8 cellular contexts compared by ENCODE assay signal in the genomic region with DNA sequence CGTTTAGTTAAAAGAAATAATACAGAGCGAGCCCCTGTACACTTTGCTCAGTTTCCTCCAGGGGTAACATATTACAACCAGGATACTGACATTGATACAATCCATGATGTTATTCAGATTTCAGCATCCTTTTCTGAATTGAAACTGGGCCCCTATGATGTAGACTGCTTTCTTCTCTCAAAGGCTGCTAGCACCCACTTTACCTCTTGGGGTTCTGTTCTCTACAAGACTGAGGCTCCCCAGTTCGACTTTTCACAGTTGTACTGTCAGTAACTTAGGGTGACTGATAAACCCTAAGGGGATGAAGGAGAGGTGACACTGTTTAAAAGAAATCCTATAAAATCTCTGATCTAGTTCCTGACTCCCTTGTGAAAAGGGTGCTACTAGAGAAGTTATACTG. TPM values are rescaled to one million over a fixed set of nuclear protein-coding genes. Genes with fewer than 3 reads are reported as not detected.
DNase-seq lines count a peak whose midpoint lies in the region; ATAC-seq and TF ChIP-seq lines count a peak whose summit lies in the region.

No MANE protein-coding gene starts in this region.

- peaks cover 5% of the 10 kb centered on the region for H3F3A ChIP-seq in smooth muscle cell (ENCODE audit: low read depth)

- peaks cover 5% of the 10 kb centered on the region; the same call in 1 of the 2 replicates for H3K4me1 ChIP-seq in HAP-1
- peaks cover 9% of the 10 kb centered on the region for H3K4me1 ChIP-seq in smooth muscle cell (ENCODE audit: low read depth)

- peaks cover 7% of the 10 kb centered on the region for H3K79me2 ChIP-seq in smooth muscle cell (ENCODE audit: low read depth)

- H3K27me3 ChIP-seq in HAP-1 (ENCODE audit: low read depth) (no peaks in the 10 kb centered on the region), smooth muscle cell (ENCODE audit: low read depth) (no peaks in the 10 kb centered on the region)

- peak overlapping the region; percentile 98 for H3K4me2 ChIP-seq in smooth muscle cell

- ATAC-seq in GM18519 (IDR thresholded peaks at IDR 0.05; ENCODE audit: low FRiP score, unreplicated experiment) (no peak), omental fat pad (ENCODE audit: low FRiP score) (no peak)

- 73% methylated on average over 3 of the region's 3 CpGs for WGBS in smooth muscle cell (ENCODE audit: low lambda C conversion rate)

- peak overlapping the region; percentile 98 for H2AFZ ChIP-seq in smooth muscle cell (ENCODE audit: low read depth)

- H3K27ac ChIP-seq in SK-N-MC (no peak overlapping the region), smooth muscle cell (ENCODE audit: low read depth) (peak overlapping the region; percentile 87)

- DNase-seq in HAP-1 (ENCODE audit: low spot score in 2 of 2) (no peak), SK-N-MC (ENCODE audit: low read depth, low spot score) (no peak), foreskin fibroblast (no peak), smooth muscle cell (lab: John Stamatoyannopoulos, UW; ENCODE audit: unreplicated experiment) (no peak), omental fat pad (ENCODE audit: low spot score) (no peak), foreskin melanocyte (no peak)
- no peak for DNase-seq in stimulated activated naive CD4-positive, alpha-beta T cell treated with Interleukin-2 at 50 U/mL for 16 hours (lab: John Stamatoyannopoulos, UW)

- H4K20me1 ChIP-seq in smooth muscle cell (ENCODE audit: low read depth) = no peaks in the 10 kb centered on the region

- in situ Hi-C loops in HAP-1 (cut with MboI; ENCODE audit: low sequenced_read_pairs) = no loop called here

- peaks cover 16% of the 10 kb centered on the region for H3K36me3 ChIP-seq in HAP-1 (replicated peaks)
- peaks cover 12% of the 10 kb centered on the region for H3K36me3 ChIP-seq in SK-N-MC (ENCODE audit: insufficient read depth, low read length)
- no peaks in the 10 kb centered on the region for H3K36me3 ChIP-seq in smooth muscle cell (ENCODE audit: low read depth)

- H3K9me3 ChIP-seq in HAP-1 = no peaks in the 10 kb centered on the region
- H3K9me3 ChIP-seq in SK-N-MC (ENCODE audit: low read depth, low read length) = no peaks in the 10 kb centered on the region
- H3K9me3 ChIP-seq in smooth muscle cell (replicated peaks; ENCODE audit: low read depth) = no peaks in the 10 kb centered on the region

- H3K4me3 ChIP-seq in HAP-1 (peak overlapping the region; percentile 96), SK-N-MC (peak overlapping the region; percentile 88), foreskin fibroblast (ENCODE audit: low read depth in 1 of 2, low read length in 2 of 2) (peak overlapping the region; percentile 90 to 98), smooth muscle cell (peak overlapping the region; percentile 79)

- no peak for TF ChIP-seq CTCF in foreskin fibroblast (IDR thresholded peaks at IDR 0.05; ENCODE audit: low read depth, low read length)
- no peak for TF ChIP-seq CTCF in smooth muscle cell (IDR thresholded peaks at IDR 0.05; ENCODE audit: borderline replicate concordance, insufficient read depth, poor library complexity, severe bottlenecking)
- no peak for TF ChIP-seq CTCF in omental fat pad (IDR thresholded peaks at IDR 0.05)

- H3K9ac ChIP-seq in SK-N-MC (ENCODE audit: insufficient read length) (peak overlapping the region; percentile 87), smooth muscle cell (ENCODE audit: low read depth) (peak overlapping the region; percentile 88)

RNA-seq across cellular contexts. Expression of gene VPS33A, which starts 0.9 kb away (rescaled TPM):
- total RNA-seq in smooth muscle cell = 16.9 and 29.2 TPM in 2 replicates
- 23.5 and 28.5 TPM in 2 replicates for polyA plus RNA-seq in smooth muscle cell
- 10 to 100 TPM in 3 of 4 donors, 1 to 10 TPM in 1; 8.7 to 17.7 (median 11.0) TPM for total RNA-seq in omental fat pad

RNA-seq across cellular contexts. Expression of gene DIABLO, which starts 39.6 kb away (rescaled TPM):
- 68.8 and 72.4 TPM in 2 replicates for total RNA-seq in smooth muscle cell
- 76.2 and 82.6 TPM in 2 replicates for polyA plus RNA-seq in smooth muscle cell
- total RNA-seq in omental fat pad = 10 to 100 TPM; 40.7 to 54.3 (median 48.7) TPM
